ENCODE assay signal across 19 cellular contexts in genomic region chr16:81071816-81072215, GRCh38. TPM values are rescaled to one million over a fixed set of nuclear protein-coding genes. Genes with fewer than 3 reads are reported as not detected.
DNase-seq lines count a peak whose midpoint lies in the region; ATAC-seq, FAIRE-seq and TF ChIP-seq lines count a peak whose summit lies in the region.
"Had no signal": no experiment of that assay in that cellular context is flagged by ENCODE, and none has a peak within 500 bp of the region (broad histone marks: within the 10 kb centered on the region; RNA-seq: fewer than 3 reads in every experiment).

No MANE protein-coding gene starts in this region.

- TF ChIP-seq POLR2A in HepG2 (IDR thresholded peaks at IDR 0.05; ENCODE audit: insufficient read depth in 1 of 2, low read depth in 2 of 2, low read length in 2 of 2) (no peak), right lobe of liver (IDR thresholded peaks at IDR 0.05) (no peak)

- FAIRE-seq in HepG2 (lab: Jason Lieb, UNC) (no peak), urothelium cell line (lab: Jason Lieb, UNC) (no peak)
- FAIRE-seq: A204.1, GM19239 had no signal

- peak; percentile 63 for DNase-seq in HepG2 (ENCODE audit: low spot score)
- no peak for DNase-seq in right lobe of liver
- no peak for DNase-seq in RWPE2 (ENCODE audit: low spot score)
- peak; percentile 14 for DNase-seq in fibroblast of pulmonary artery (ENCODE audit: low read depth)
- DNase-seq in urothelium cell line (ENCODE audit: low spot score) = peak; percentile 27
- no peak for DNase-seq in UCSD-AML1 (lab: John Stamatoyannopoulos, UW; ENCODE audit: unreplicated experiment)
- no peak for DNase-seq in RPMI8226
- no peak for DNase-seq in DMS153 (lab: John Stamatoyannopoulos, UW)
- DNase-seq: activated CD4-positive, alpha-beta T cell treated with anti-CD3 and anti-CD28 coated beads, Interleukin-2, amount 10 ng/mL, durations not matched to agents 24 days and 14 days; activated naive CD8-positive, alpha-beta T cell treated with anti-CD3 and anti-CD28 coated beads, Interleukin-2, amount 10 ng/mL, durations not matched to agents 7 days and 5 days; activated T-cell treated with anti-CD3 and anti-CD28 coated beads, Interleukin-2, amount 50 U/mL, for 1 hour; CD4-positive, alpha-beta memory T cell; heart right ventricle; NCI-H2107; NCI-H82; SHP77 had no signal

- POLR2A ChIA-PET in HepG2 (lab: Yijun Ruan, JAX) = interaction anchor here (0.7 kb wide), 1 partner anchor 36 kb away, joined by 4 read pairs; no protein-coding TSS in a partner anchor

- ATAC-seq in HepG2 = no peak
- no peak for ATAC-seq in right lobe of liver
- peak; percentile 84 for ATAC-seq in RWPE2 (ENCODE audit: low read depth)

- WGBS in HepG2 (ENCODE audit: low lambda C conversion rate) = 73% methylated on average over 4 of the region's 4 CpGs
- 100% methylated on average over 2 of the region's 4 CpGs for WGBS in right lobe of liver (ENCODE audit: insufficient coverage, low coverage, low lambda C conversion rate, missing lambda C conversion rate)

- H3K27me3 ChIP-seq in HepG2 (ENCODE audit: control insufficient read depth in 1 of 2, insufficient read depth in 2 of 2, low read length in 2 of 2) (no peaks in the 10 kb centered on the region), right lobe of liver (no peaks in the 10 kb centered on the region), RWPE2 (ENCODE audit: insufficient read depth, poor library complexity, severe bottlenecking) (no peaks in the 10 kb centered on the region)
- H3K27me3 ChIP-seq: heart right ventricle, suprapubic skin had no signal

- H3K36me3 ChIP-seq in HepG2 (replicated peaks in 1 of 2; ENCODE audit: control insufficient read depth in 1 of 2, insufficient read depth in 2 of 2, low read length in 2 of 2) = no peaks in the 10 kb centered on the region
- H3K36me3 ChIP-seq in right lobe of liver = no peaks in the 10 kb centered on the region
- no peaks in the 10 kb centered on the region for H3K36me3 ChIP-seq in RWPE2 (ENCODE audit: low read depth)
- H3K36me3 ChIP-seq: heart right ventricle, suprapubic skin had no signal

- intact Hi-C loops in HepG2 (cut with micrococcal nuclease; ENCODE audit: unreplicated experiment) = no loop called here
- intact Hi-C loops in right lobe of liver (cut with DNase I) = no loop called here

- H3K9me3 ChIP-seq in HepG2 (ENCODE audit: low read length) (no peaks in the 10 kb centered on the region), right lobe of liver (no peaks in the 10 kb centered on the region), RWPE2 (ENCODE audit: severe bottlenecking) (no peaks in the 10 kb centered on the region)
- H3K9me3 ChIP-seq: suprapubic skin had no signal

- no peaks in the 10 kb centered on the region for H4K20me1 ChIP-seq in HepG2 (ENCODE audit: insufficient read depth, low read length)

- no peak overlapping the region for H3K9ac ChIP-seq in HepG2 (ENCODE audit: insufficient read depth, low read depth, low read length)

- no peak overlapping the region for H3K4me2 ChIP-seq in HepG2 (ENCODE audit: low read depth, low read length)

- no peak overlapping the region for H2AFZ ChIP-seq in HepG2 (ENCODE audit: low read length)

- no peak for TF ChIP-seq RAD21 in HepG2 (CRISPR knock-in tag; IDR thresholded peaks at IDR 0.05)

- in situ Hi-C loops in HepG2 (cut with HindIII; ENCODE audit: extremely low pct_ligation_motif_present, low pct_unique_long_range_greater_than_20kb) = no loop called here

- no peak for TF ChIP-seq CTCF in HepG2 (CRISPR knock-in tag; IDR thresholded peaks at IDR 0.05)
- TF ChIP-seq CTCF in right lobe of liver (IDR thresholded peaks at IDR 0.05) = no peak
- TF ChIP-seq CTCF in RWPE2 (IDR thresholded peaks at IDR 0.05; ENCODE audit: poor library complexity, severe bottlenecking) = no peak
- no peak for TF ChIP-seq CTCF in fibroblast of pulmonary artery (IDR thresholded peaks at IDR 0.05; ENCODE audit: low read length, missing control alignments)

- H3K4me1 ChIP-seq in HepG2 (ENCODE audit: insufficient read depth, low read length) = peaks cover 15% of the 10 kb centered on the region
- peaks cover 0 to 4% (median 2%) of the 10 kb centered on the region in 4 donors for H3K4me1 ChIP-seq in right lobe of liver
- H3K4me1 ChIP-seq in RWPE2 (ENCODE audit: insufficient read depth, poor library complexity, severe bottlenecking) = peaks cover 20% of the 10 kb centered on the region

- BruUV-seq in HepG2 (replicated peaks; lab: Mats Ljungman, UMichigan) = no TSS peak

- H3K27ac ChIP-seq in HepG2 (ENCODE audit: extremely low read length, insufficient read depth, low read length) (no peak overlapping the region), right lobe of liver (no peak overlapping the region), RWPE2 (ENCODE audit: poor library complexity, severe bottlenecking) (peak overlapping the region; percentile 66)
- H3K27ac ChIP-seq: heart right ventricle, suprapubic skin had no signal

- no peak for TF ChIP-seq EP300 in HepG2 (IDR thresholded peaks at IDR 0.05; ENCODE audit: low read depth in 2 of 2, low read length in 2 of 2)
- no peak for TF ChIP-seq EP300 in HepG2 (CRISPR knock-in tag; IDR thresholded peaks at IDR 0.05; ENCODE audit: borderline replicate concordance)

- H3K4me3 ChIP-seq in HepG2 (replicated peaks in 1 of 3; ENCODE audit: insufficient read depth in 1 of 3, low read depth in 2 of 3, low read length in 3 of 3) = no peak overlapping the region
- no peak overlapping the region for H3K4me3 ChIP-seq in right lobe of liver
- H3K4me3 ChIP-seq in RWPE2 (ENCODE audit: severe bottlenecking) = no peak overlapping the region
- H3K4me3 ChIP-seq in fibroblast of pulmonary artery (replicated peaks; ENCODE audit: low read depth, low read length) = no peak overlapping the region
- H3K4me3 ChIP-seq: heart right ventricle, suprapubic skin had no signal

- no peaks in the 10 kb centered on the region for H3K79me2 ChIP-seq in HepG2 (ENCODE audit: insufficient read depth, low read length)

- CTCF ChIA-PET in HepG2 (lab: Yijun Ruan, JAX; ENCODE audit: low intra/inter-chr PET ratio, low total read pairs) = no interaction called here

RNA-seq across cellular contexts. Expression of gene C16orf46, which starts 5.2 kb away (rescaled TPM):
- total RNA-seq in HepG2 (2016; rRNA removed; fragmentation: Illumina TruSeq; extraction: Trizol) (0.38 and 1.9 TPM in 2 replicates), right lobe of liver (1 to 10 TPM in 3 of 6 experiments, under 1 TPM in 2, not detected in 1; 0.55 to 2.0 (median 1.2) TPM)
- 0.44 TPM in 1 of 2 replicates, not detected in the other for total RNA-seq in HepG2 (2016; cell fraction: cytosol; rRNA removed; fragmentation: Illumina TruSeq; extraction: Trizol; ENCODE audit: low read depth)
- 0.56 and 0.58 TPM in 2 replicates for total RNA-seq in HepG2 (2016; cell fraction: insoluble cytoplasmic fraction; rRNA removed; fragmentation: Illumina TruSeq; extraction: Trizol)
- 0.31 and 0.86 TPM in 2 replicates for total RNA-seq in HepG2 (2016; cell fraction: membrane; rRNA removed; fragmentation: Illumina TruSeq; extraction: Trizol)
- total RNA-seq in HepG2 (2016; cell fraction: nucleus; rRNA removed; fragmentation: Illumina TruSeq; extraction: Trizol) = 0.50 and 0.62 TPM in 2 replicates
- polyA plus RNA-seq in HepG2 (2011; rRNA removed) = 0.39 and 0.55 TPM in 2 replicates
- 0.36 and 0.47 TPM in 2 replicates for polyA plus RNA-seq in HepG2 (2011; cell fraction: cytosol; rRNA removed)
- polyA plus RNA-seq in HepG2 (2011; cell fraction: nucleus; rRNA removed) = 0.11 and 1.4 TPM in 2 replicates
- 0.42 and 0.80 TPM in 2 replicates for polyA plus RNA-seq in HepG2 (2012)
- 0.33 and 0.52 TPM in 2 replicates for polyA plus RNA-seq in HepG2 (2016; cell fraction: cytosol; fragmentation: Illumina TruSeq; extraction: Trizol; ENCODE audit: low read depth)
- polyA plus RNA-seq in HepG2 (2016; cell fraction: insoluble cytoplasmic fraction; fragmentation: Illumina TruSeq; extraction: Trizol; ENCODE audit: low read depth) = 0.52 and 1.2 TPM in 2 replicates
- 0.50 and 0.52 TPM in 2 replicates for polyA plus RNA-seq in HepG2 (2016; cell fraction: membrane; fragmentation: Illumina TruSeq; extraction: Trizol; ENCODE audit: low read depth)
- polyA plus RNA-seq in HepG2 (2016; cell fraction: nucleus; fragmentation: Illumina TruSeq; extraction: Trizol; ENCODE audit: insufficient read depth, low read depth) = 0.32 and 0.67 TPM in 2 replicates
- polyA minus RNA-seq in HepG2 (2011; rRNA and poly(A)+ RNA removed; ENCODE audit: low replicate concordance) = not detected in 2 replicates
- polyA minus RNA-seq in HepG2 (2011; cell fraction: cytosol; rRNA and poly(A)+ RNA removed) = 0.70 TPM in 1 of 2 replicates, not detected in the other
- polyA minus RNA-seq in HepG2 (2011; cell fraction: nucleus; rRNA and poly(A)+ RNA removed) = 1.1 and 1.3 TPM in 2 replicates

RNA-seq across cellular contexts. Expression of gene GCSH, which starts 24.4 kb away (rescaled TPM):
- 103 and 117 TPM in 2 replicates for total RNA-seq in HepG2 (2016; rRNA removed; fragmentation: Illumina TruSeq; extraction: Trizol)
- total RNA-seq in HepG2 (2016; cell fraction: cytosol; rRNA removed; fragmentation: Illumina TruSeq; extraction: Trizol; ENCODE audit: low read depth) = 84.9 and 85.5 TPM in 2 replicates
- 106 and 120 TPM in 2 replicates for total RNA-seq in HepG2 (2016; cell fraction: insoluble cytoplasmic fraction; rRNA removed; fragmentation: Illumina TruSeq; extraction: Trizol)
- 113 and 134 TPM in 2 replicates for total RNA-seq in HepG2 (2016; cell fraction: membrane; rRNA removed; fragmentation: Illumina TruSeq; extraction: Trizol)
- total RNA-seq in HepG2 (2016; cell fraction: nucleus; rRNA removed; fragmentation: Illumina TruSeq; extraction: Trizol) = 71.3 and 72.1 TPM in 2 replicates
- polyA plus RNA-seq in HepG2 (2011; rRNA removed) = 23.5 and 35.9 TPM in 2 replicates
- polyA plus RNA-seq in HepG2 (2011; cell fraction: cytosol; rRNA removed) = 20.5 and 24.4 TPM in 2 replicates
- 8.8 and 13.9 TPM in 2 replicates for polyA plus RNA-seq in HepG2 (2011; cell fraction: nucleus; rRNA removed)
- polyA plus RNA-seq in HepG2 (2012) = 56.2 and 79.0 TPM in 2 replicates
- 230 and 257 TPM in 2 replicates for polyA plus RNA-seq in HepG2 (2016; cell fraction: cytosol; fragmentation: Illumina TruSeq; extraction: Trizol; ENCODE audit: low read depth)
- polyA plus RNA-seq in HepG2 (2016; cell fraction: insoluble cytoplasmic fraction; fragmentation: Illumina TruSeq; extraction: Trizol; ENCODE audit: low read depth) = 211 and 234 TPM in 2 replicates
- polyA plus RNA-seq in HepG2 (2016; cell fraction: membrane; fragmentation: Illumina TruSeq; extraction: Trizol; ENCODE audit: low read depth) = 224 and 230 TPM in 2 replicates
- polyA plus RNA-seq in HepG2 (2016; cell fraction: nucleus; fragmentation: Illumina TruSeq; extraction: Trizol; ENCODE audit: insufficient read depth, low read depth) = 155 and 164 TPM in 2 replicates
- 4.9 and 6.7 TPM in 2 replicates for polyA minus RNA-seq in HepG2 (2011; rRNA and poly(A)+ RNA removed; ENCODE audit: low replicate concordance)
- 17.2 and 17.8 TPM in 2 replicates for polyA minus RNA-seq in HepG2 (2011; cell fraction: cytosol; rRNA and poly(A)+ RNA removed)
- polyA minus RNA-seq in HepG2 (2011; cell fraction: nucleus; rRNA and poly(A)+ RNA removed) = 21.4 and 23.0 TPM in 2 replicates
- 10 to 100 TPM; 41.8 to 77.1 (median 52.4) TPM for total RNA-seq in right lobe of liver

RNA-seq across cellular contexts. Expression of gene ATMIN, which starts 36.2 kb away (rescaled TPM):
- total RNA-seq in HepG2 (2016; rRNA removed; fragmentation: Illumina TruSeq; extraction: Trizol) (60.4 and 74.7 TPM in 2 replicates), right lobe of liver (10 to 100 TPM; 12.8 to 15.5 (median 14.6) TPM)
- 33.0 and 38.8 TPM in 2 replicates for total RNA-seq in HepG2 (2016; cell fraction: cytosol; rRNA removed; fragmentation: Illumina TruSeq; extraction: Trizol; ENCODE audit: low read depth)
- 61.5 and 70.5 TPM in 2 replicates for total RNA-seq in HepG2 (2016; cell fraction: insoluble cytoplasmic fraction; rRNA removed; fragmentation: Illumina TruSeq; extraction: Trizol)
- 116 and 141 TPM in 2 replicates for total RNA-seq in HepG2 (2016; cell fraction: membrane; rRNA removed; fragmentation: Illumina TruSeq; extraction: Trizol)
- 37.1 and 38.6 TPM in 2 replicates for total RNA-seq in HepG2 (2016; cell fraction: nucleus; rRNA removed; fragmentation: Illumina TruSeq; extraction: Trizol)
- polyA plus RNA-seq in HepG2 (2011; rRNA removed) = 30.4 and 34.6 TPM in 2 replicates
- polyA plus RNA-seq in HepG2 (2011; cell fraction: cytosol; rRNA removed) = 18.8 and 33.3 TPM in 2 replicates
- 12.4 and 15.2 TPM in 2 replicates for polyA plus RNA-seq in HepG2 (2011; cell fraction: nucleus; rRNA removed)
- polyA plus RNA-seq in HepG2 (2012) = 26.9 TPM in 2 replicates
- 52.2 and 56.7 TPM in 2 replicates for polyA plus RNA-seq in HepG2 (2016; cell fraction: cytosol; fragmentation: Illumina TruSeq; extraction: Trizol; ENCODE audit: low read depth)
- polyA plus RNA-seq in HepG2 (2016; cell fraction: insoluble cytoplasmic fraction; fragmentation: Illumina TruSeq; extraction: Trizol; ENCODE audit: low read depth) = 70.0 and 73.6 TPM in 2 replicates
- 113 and 129 TPM in 2 replicates for polyA plus RNA-seq in HepG2 (2016; cell fraction: membrane; fragmentation: Illumina TruSeq; extraction: Trizol; ENCODE audit: low read depth)
- polyA plus RNA-seq in HepG2 (2016; cell fraction: nucleus; fragmentation: Illumina TruSeq; extraction: Trizol; ENCODE audit: insufficient read depth, low read depth) = 53.5 and 53.8 TPM in 2 replicates
- polyA minus RNA-seq in HepG2 (2011; rRNA and poly(A)+ RNA removed; ENCODE audit: low replicate concordance) = 32.5 and 50.4 TPM in 2 replicates
- polyA minus RNA-seq in HepG2 (2011; cell fraction: cytosol; rRNA and poly(A)+ RNA removed) = 25.9 and 27.0 TPM in 2 replicates
- 22.4 and 30.6 TPM in 2 replicates for polyA minus RNA-seq in HepG2 (2011; cell fraction: nucleus; rRNA and poly(A)+ RNA removed)

Comparison
In these comparisons a context has a peak if more than half of its experiments do, and no peak if none do; other contexts are left out.
1. DNase-seq: peak in HepG2 (single experiment), fibroblast of pulmonary artery (single experiment) and urothelium cell line (single experiment); none in right lobe of liver (0 of 3), RWPE2 (single experiment), UCSD-AML1 (single experiment), RPMI8226 (single experiment) and DMS153 (single experiment).